1 cellular context compared by ENCODE assay signal in the genomic region with DNA sequence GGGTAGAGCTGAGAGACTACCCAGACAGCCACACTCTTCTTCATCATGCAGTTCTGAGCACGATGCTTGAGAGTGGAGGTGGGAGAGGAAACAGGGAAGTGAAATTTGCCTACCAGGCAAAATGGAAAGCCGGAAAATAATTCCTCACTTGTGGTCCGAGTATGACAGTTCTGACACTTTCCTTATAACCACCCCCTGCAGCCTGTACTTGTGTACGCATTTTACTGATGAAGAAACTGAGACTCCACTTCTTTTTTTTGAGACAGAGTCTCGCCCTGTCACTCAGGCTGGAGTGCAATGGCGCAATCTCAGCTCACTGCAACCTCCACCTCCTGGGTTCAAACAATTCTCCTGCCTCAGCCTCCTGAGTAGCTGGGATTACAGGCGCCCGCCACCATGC.
TF ChIP-seq lines count a peak whose summit lies in the region.

No MANE protein-coding gene starts in this region.

TF ChIP-seq in GM12878, 131 proteins besides CTCF, POLR2A, EP300 and RAD21:
- TF ChIP-seq IKZF1 (conservative IDR thresholded peaks at IDR 0.05) (peak; percentile 33), SPI1 (IDR thresholded peaks at IDR 0.05; ENCODE audit: borderline replicate concordance, insufficient read depth, low read depth, low read length) (peak; percentile 31; the same call in 1 of the 2 replicates)
- TF ChIP-seq, protein P1, sequence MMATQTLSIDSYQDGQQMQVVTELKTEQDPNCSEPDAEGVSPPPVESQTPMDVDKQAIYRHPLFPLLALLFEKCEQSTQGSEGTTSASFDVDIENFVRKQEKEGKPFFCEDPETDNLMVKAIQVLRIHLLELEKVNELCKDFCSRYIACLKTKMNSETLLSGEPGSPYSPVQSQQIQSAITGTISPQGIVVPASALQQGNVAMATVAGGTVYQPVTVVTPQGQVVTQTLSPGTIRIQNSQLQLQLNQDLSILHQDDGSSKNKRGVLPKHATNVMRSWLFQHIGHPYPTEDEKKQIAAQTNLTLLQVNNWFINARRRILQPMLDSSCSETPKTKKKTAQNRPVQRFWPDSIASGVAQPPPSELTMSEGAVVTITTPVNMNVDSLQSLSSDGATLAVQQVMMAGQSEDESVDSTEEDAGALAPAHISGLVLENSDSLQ (IDR thresholded peaks at IDR 0.05), result peak; percentile 57; the same call in 1 of the 2 replicates
